In the genomic region with DNA sequence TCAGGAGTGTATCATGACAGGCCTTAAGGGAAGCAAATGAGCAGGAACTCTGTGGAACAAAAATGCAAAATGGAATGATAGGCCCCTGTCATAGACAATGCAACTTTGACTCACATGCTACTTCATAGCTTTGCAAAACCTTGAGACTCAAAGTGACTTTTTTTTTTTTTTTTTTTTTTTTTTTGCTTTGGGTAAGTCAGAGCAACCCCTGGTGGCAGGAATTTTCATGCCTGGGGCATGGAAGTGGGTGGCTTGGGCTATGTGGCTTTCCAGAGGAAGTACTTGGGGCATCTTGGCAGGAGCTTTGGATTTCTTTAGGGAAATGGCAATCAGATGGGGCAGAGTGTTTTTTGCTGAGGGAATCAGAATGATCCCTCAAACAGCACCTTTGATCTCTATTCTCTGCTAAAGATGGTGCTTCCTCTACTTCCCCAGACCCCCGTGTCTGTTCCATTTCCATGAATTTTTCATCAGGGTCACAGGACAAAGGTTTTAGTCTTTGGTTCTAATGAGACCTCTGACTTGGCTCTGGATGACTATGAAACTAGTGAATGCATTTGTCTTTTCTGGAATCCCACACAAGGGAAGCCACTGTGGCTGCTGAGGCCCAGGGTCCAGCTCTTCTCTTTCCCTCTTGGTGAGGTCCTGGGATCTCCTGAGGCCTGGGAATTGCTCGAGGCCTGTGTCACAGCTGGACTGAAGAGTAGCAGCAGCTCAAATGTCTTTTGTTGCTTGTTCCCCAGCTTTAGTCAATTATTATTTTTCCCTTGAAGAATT, we compare ENCODE assay signal across 8 cellular contexts.
DNase-seq lines count a peak whose midpoint lies in the region; ATAC-seq and TF ChIP-seq lines count a peak whose summit lies in the region.

No MANE protein-coding gene starts in this region.

- H3K4me1 ChIP-seq in esophagus (ENCODE audit: control insufficient read depth in 2 of 2, insufficient read depth in 2 of 2, low read length in 1 of 2) (peaks cover 2 to 4% of the 10 kb centered on the region in 2 donors), neural progenitor cell (peaks cover 13% of the 10 kb centered on the region)

- H3K27ac ChIP-seq in esophagus (ENCODE audit: low read depth in 2 of 2, low read length in 1 of 2) = peak overlapping the region; percentile 47 to 52
- no peak overlapping the region for H3K27ac ChIP-seq in neural progenitor cell
- H3K27ac ChIP-seq in substantia nigra (ENCODE audit: low read depth, low read length, poor library complexity, severe bottlenecking) = no peak overlapping the region

- H3K27me3 Mint-ChIP-seq in neural progenitor cell (ENCODE audit: insufficient read depth, low read depth) = peaks cover 2% of the 10 kb centered on the region
- H3K27me3 Mint-ChIP-seq in activated naive CD4-positive, alpha-beta T cell treated with anti-CD3 and anti-CD28 coated beads for 36 hours (ENCODE audit: low read depth) = peaks cover 15% of the 10 kb centered on the region

- H3K9me3 Mint-ChIP-seq in neural progenitor cell = peaks cover 8% of the 10 kb centered on the region
- H3K9me3 Mint-ChIP-seq in activated naive CD4-positive, alpha-beta T cell treated with anti-CD3 and anti-CD28 coated beads for 36 hours = no peaks in the 10 kb centered on the region

- CTCF ChIA-PET in activated naive CD4-positive, alpha-beta T cell treated with anti-CD3 and anti-CD28 coated beads for 36 hours (lab: Charles Lee) = no interaction called here

- peaks cover 17% of the 10 kb centered on the region for H3K36me3 Mint-ChIP-seq in neural progenitor cell
- H3K36me3 Mint-ChIP-seq in activated naive CD4-positive, alpha-beta T cell treated with anti-CD3 and anti-CD28 coated beads for 36 hours (ENCODE audit: low read depth) = no peaks in the 10 kb centered on the region

- H3K9me3 ChIP-seq in esophagus (ENCODE audit: control insufficient read depth in 2 of 2, insufficient read depth in 1 of 2, low read depth in 1 of 2, low read length in 1 of 2) = no peaks in the 10 kb centered on the region
- no peaks in the 10 kb centered on the region for H3K9me3 ChIP-seq in neural progenitor cell (ENCODE audit: low read depth)

- TF ChIP-seq CTCF in neural progenitor cell (IDR thresholded peaks at IDR 0.05) = peak; percentile 74

- no peak overlapping the region for H2AFZ ChIP-seq in neural progenitor cell (replicated peaks)

- H3K27ac Mint-ChIP-seq in neural progenitor cell = peak overlapping the region; percentile 62
- H3K27ac Mint-ChIP-seq in activated naive CD4-positive, alpha-beta T cell treated with anti-CD3 and anti-CD28 coated beads for 36 hours = no peak overlapping the region

- H3K4me3 ChIP-seq in esophagus (ENCODE audit: low read depth in 1 of 2, low read length in 2 of 2) (no peak overlapping the region), neural progenitor cell (no peak overlapping the region)

- ATAC-seq in GM21390 (IDR thresholded peaks at IDR 0.05; ENCODE audit: unreplicated experiment) = no peak

- peaks cover 8% of the 10 kb centered on the region for H3F3A ChIP-seq in neural progenitor cell (ENCODE audit: low read depth)

- intact Hi-C loops in activated naive CD4-positive, alpha-beta T cell treated with anti-CD3 and anti-CD28 coated beads for 36 hours (cut with micrococcal nuclease) = no loop called here

- H3K27me3 ChIP-seq in esophagus (ENCODE audit: control insufficient read depth in 1 of 2, insufficient read depth in 2 of 2, low read length in 2 of 2) (no peaks in the 10 kb centered on the region), neural progenitor cell (no peaks in the 10 kb centered on the region)

- peaks cover 47% of the 10 kb centered on the region for H3K4me1 Mint-ChIP-seq in neural progenitor cell
- no peaks in the 10 kb centered on the region for H3K4me1 Mint-ChIP-seq in activated naive CD4-positive, alpha-beta T cell treated with anti-CD3 and anti-CD28 coated beads for 36 hours (ENCODE audit: low read depth)

- no peak overlapping the region for H3K9ac ChIP-seq in neural progenitor cell

- 60 to 62% methylated on average over 2 of the region's 2 CpGs for WGBS in esophagus, 2 donors

- no peaks in the 10 kb centered on the region for H3K79me2 ChIP-seq in neural progenitor cell (ENCODE audit: low read depth)

- DNase-seq in EL = peak; percentile 89
- DNase-seq in OCI-M1 (lab: John Stamatoyannopoulos, UW) = peak; percentile 14
- DNase-seq in neural progenitor cell (ENCODE audit: low spot score) = peak; percentile 77
- DNase-seq in activated naive CD4-positive, alpha-beta T cell treated with anti-CD3 and anti-CD28 coated beads for 36 hours = no peak
- no peak for DNase-seq in hypothalamus (lab: John Stamatoyannopoulos, UW)
- no peak for DNase-seq in substantia nigra (lab: John Stamatoyannopoulos, UW)

- peaks cover 0 to 7% of the 10 kb centered on the region in 2 donors for H3K36me3 ChIP-seq in esophagus (ENCODE audit: control insufficient read depth in 2 of 2, insufficient read depth in 2 of 2, low read length in 1 of 2)
- no peaks in the 10 kb centered on the region for H3K36me3 ChIP-seq in neural progenitor cell

- peaks cover 5% of the 10 kb centered on the region for H4K20me1 ChIP-seq in neural progenitor cell (ENCODE audit: low read depth)

- H3K4me3 Mint-ChIP-seq in neural progenitor cell = no peak overlapping the region
- H3K4me3 Mint-ChIP-seq in activated naive CD4-positive, alpha-beta T cell treated with anti-CD3 and anti-CD28 coated beads for 36 hours = no peak overlapping the region

- no peak overlapping the region for H3K4me2 ChIP-seq in neural progenitor cell

Comparison
In these comparisons a context has a peak if more than half of its experiments do, and no peak if none do; other contexts are left out.
1. DNase-seq: peak in EL (single experiment), OCI-M1 (single experiment) and neural progenitor cell (single experiment); none in activated naive CD4-positive, alpha-beta T cell treated with anti-CD3 and anti-CD28 coated beads for 36 hours (single experiment), hypothalamus (0 of 51) and substantia nigra (0 of 49).
2. H3K27ac ChIP-seq: peak in esophagus (2 of 2); none in neural progenitor cell (single experiment) and substantia nigra (single experiment).